Comparison of ENCODE assay signal across 9 cellular contexts in the genomic region with DNA sequence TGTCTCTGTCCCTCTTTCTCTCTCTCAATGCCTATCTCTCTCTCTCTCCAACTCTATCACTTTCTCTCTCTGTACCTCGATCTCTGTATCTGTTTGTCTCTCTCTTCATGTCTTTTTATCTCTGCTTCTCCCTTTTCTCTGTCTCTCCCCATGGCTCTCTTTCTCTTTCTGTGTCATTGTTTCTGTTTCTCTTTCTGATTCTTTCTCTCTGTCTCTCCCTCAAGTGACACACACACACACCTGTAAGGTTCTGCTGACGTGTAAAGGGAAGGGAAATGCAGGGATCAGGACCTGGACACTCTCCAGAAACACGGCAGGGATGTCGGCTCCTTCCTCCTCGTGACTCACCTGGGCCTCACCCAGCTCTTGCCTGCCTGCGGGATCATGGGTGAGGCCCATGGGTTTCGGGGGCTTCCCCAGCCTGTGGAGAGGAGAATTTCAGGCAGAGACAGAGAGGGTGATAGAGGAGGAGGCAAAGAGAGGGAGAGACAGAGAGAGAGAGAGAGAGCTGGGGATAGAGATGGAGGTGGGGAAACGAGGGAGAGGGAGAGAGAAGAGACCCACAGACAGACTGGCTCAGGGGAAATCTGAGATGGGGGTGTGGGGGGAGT. TPM values are rescaled to one million over a fixed set of nuclear protein-coding genes. Genes with fewer than 3 reads are reported as not detected.
A peak's percentile ranks its signal among the peaks of the same experiment; 100 is the strongest.
DNase-seq lines count a peak whose midpoint lies in the region; ATAC-seq and TF ChIP-seq lines count a peak whose summit lies in the region.
"Had no signal": no experiment of that assay in that cellular context is flagged by ENCODE, and none has a peak within 500 bp of the region (broad histone marks: within the 10 kb centered on the region; RNA-seq: fewer than 3 reads in every experiment).

No MANE protein-coding gene starts in this region.

- CTCF ChIA-PET in WTC11 (lab: Charles Lee), result interaction anchor here (0.6 to 0.9 kb wide), 2 partner anchors 110 to 337 kb away, joined by 3 to 4 read pairs; no protein-coding TSS in a partner anchor

- H3K4me3 ChIP-seq in BLaER1 treated with 17β-estradiol and CSF1 and Interleukin-3, amounts not matched to agents 10 nM and 100 nM, result peak overlapping the region in 1 of 10 experiments; percentile 10; a peak in 1 of 20 replicates
- H3K4me3 ChIP-seq in left lung, result no peak overlapping the region
- H3K4me3 ChIP-seq: SK-N-MC had no signal

- H3K27ac Mint-ChIP-seq in WTC11 (peak overlapping the region; percentile 13; the same call in 1 of the 2 replicates), progenitor cell of endocrine pancreas (no peak overlapping the region)

- H3K4me3 Mint-ChIP-seq in WTC11 (no peak overlapping the region), progenitor cell of endocrine pancreas (ENCODE audit: low read depth) (no peak overlapping the region)

- TF ChIP-seq CTCF in WTC11 (IDR thresholded peaks at IDR 0.05), result no peak
- no peak for TF ChIP-seq CTCF in left lung (IDR thresholded peaks at IDR 0.05)
- no peak for TF ChIP-seq CTCF in progenitor cell of endocrine pancreas (IDR thresholded peaks at IDR 0.05; ENCODE audit: unreplicated experiment)

- peak; percentile 62 for DNase-seq in H4 (ENCODE audit: low spot score)
- no peak for DNase-seq in WTC11 (ENCODE audit: low spot score)
- peak; percentile 82 for DNase-seq in left lung
- DNase-seq in activated effector memory CD4-positive, alpha-beta T cell treated with Interleukin-2 at 50 U/mL for 16 hours, result no peak
- DNase-seq in progenitor cell of endocrine pancreas (ENCODE audit: low spot score, unreplicated experiment), result no peak

- no peak for ATAC-seq in WTC11
- ATAC-seq in left lung, result peak; percentile 78
- ATAC-seq in HG03175 (IDR thresholded peaks at IDR 0.05; ENCODE audit: unreplicated experiment), result no peak
- ATAC-seq in HG03439 (IDR thresholded peaks at IDR 0.05; ENCODE audit: unreplicated experiment), result no peak

- H3K36me3 Mint-ChIP-seq in WTC11, result no peaks in the 10 kb centered on the region
- no peaks in the 10 kb centered on the region for H3K36me3 Mint-ChIP-seq in progenitor cell of endocrine pancreas (ENCODE audit: insufficient read depth)

- POLR2A ChIA-PET in WTC11 (lab: Charles Lee), result no interaction called here

- no peaks in the 10 kb centered on the region for H3K36me3 ChIP-seq in BLaER1 treated with 17β-estradiol and CSF1 and Interleukin-3, amounts not matched to agents 10 nM and 100 nM
- H3K36me3 ChIP-seq in left lung, result no peaks in the 10 kb centered on the region

- intact Hi-C loops in left lung (cut with DNase I), result loop anchor here in 1 of 2 donors (10.0 kb wide), 1 partner anchor 59 kb away; no protein-coding TSS in a partner anchor

- H3K27me3 Mint-ChIP-seq in WTC11 (ENCODE audit: low read depth) (peaks cover 10% of the 10 kb centered on the region), progenitor cell of endocrine pancreas (peaks cover 29% of the 10 kb centered on the region)

- peak overlapping the region; percentile 30 to 79 (median 61); a peak in 20 of 22 replicates for H3K9ac ChIP-seq in BLaER1 treated with 17β-estradiol and CSF1 and Interleukin-3, amounts not matched to agents 10 nM and 100 nM

- H3K4me1 Mint-ChIP-seq in WTC11 (peaks cover 18% of the 10 kb centered on the region), progenitor cell of endocrine pancreas (ENCODE audit: low read depth) (peaks cover 9% of the 10 kb centered on the region)

- no peaks in the 10 kb centered on the region for H4K20me1 ChIP-seq in BLaER1 treated with 17β-estradiol and CSF1 and Interleukin-3, amounts not matched to agents 10 nM and 100 nM

- no peaks in the 10 kb centered on the region for H3K9me3 Mint-ChIP-seq in WTC11
- no peaks in the 10 kb centered on the region for H3K9me3 Mint-ChIP-seq in progenitor cell of endocrine pancreas (ENCODE audit: low read depth)

- no peaks in the 10 kb centered on the region for H3K27me3 ChIP-seq in BLaER1 treated with 17β-estradiol and CSF1 and Interleukin-3, amounts not matched to agents 10 nM and 100 nM
- no peaks in the 10 kb centered on the region for H3K27me3 ChIP-seq in left lung

- peak overlapping the region; percentile 33 to 94 (median 84); a peak in 21 of 22 replicates for H3K4me2 ChIP-seq in BLaER1 treated with 17β-estradiol and CSF1 and Interleukin-3, amounts not matched to agents 10 nM and 100 nM

- H3K4me1 ChIP-seq in BLaER1 treated with 17β-estradiol and CSF1 and Interleukin-3, amounts not matched to agents 10 nM and 100 nM, result peaks cover 22 to 69% (median 58%) of the 10 kb centered on the region in 10 experiments
- peaks cover 4 to 52% of the 10 kb centered on the region in 2 donors for H3K4me1 ChIP-seq in left lung

- peak overlapping the region; percentile 61 to 97 (median 87) for H3K27ac ChIP-seq in BLaER1 treated with 17β-estradiol and CSF1 and Interleukin-3, amounts not matched to agents 10 nM and 100 nM
- H3K27ac ChIP-seq in left lung, result peak overlapping the region; percentile 54 to 97
- H3K27ac ChIP-seq: SK-N-MC had no signal

- no peaks in the 10 kb centered on the region for H3K9me3 ChIP-seq in BLaER1 treated with 17β-estradiol and CSF1 and Interleukin-3, amounts not matched to agents 10 nM and 100 nM (replicated peaks in 1 of 11)
- no peaks in the 10 kb centered on the region for H3K9me3 ChIP-seq in left lung

TF ChIP-seq in WTC11, 78 proteins besides CTCF, POLR2A, EP300 and RAD21 (continues in another document):
- TF ChIP-seq FOXK1 (CRISPR knock-in tag; IDR thresholded peaks at IDR 0.05) (no peak), ATF1 (CRISPR knock-in tag; IDR thresholded peaks at IDR 0.05) (no peak), ZNF138 (CRISPR knock-in tag; conservative IDR thresholded peaks at IDR 0.05) (no peak), ZNF671 (CRISPR knock-in tag; IDR thresholded peaks at IDR 0.05) (no peak), ZNF396 (CRISPR knock-in tag; IDR thresholded peaks at IDR 0.05; ENCODE audit: borderline replicate concordance) (no peak), ZNF416 (CRISPR knock-in tag; IDR thresholded peaks at IDR 0.05) (no peak), CREM (CRISPR knock-in tag; IDR thresholded peaks at IDR 0.05) (no peak), FOXJ3 (CRISPR knock-in tag; IDR thresholded peaks at IDR 0.05; ENCODE audit: borderline replicate concordance) (no peak), ETV6 (CRISPR knock-in tag; IDR thresholded peaks at IDR 0.05) (no peak), ATF3 (CRISPR knock-in tag; conservative IDR thresholded peaks at IDR 0.05) (no peak)
- TF ChIP-seq, protein P1, sequence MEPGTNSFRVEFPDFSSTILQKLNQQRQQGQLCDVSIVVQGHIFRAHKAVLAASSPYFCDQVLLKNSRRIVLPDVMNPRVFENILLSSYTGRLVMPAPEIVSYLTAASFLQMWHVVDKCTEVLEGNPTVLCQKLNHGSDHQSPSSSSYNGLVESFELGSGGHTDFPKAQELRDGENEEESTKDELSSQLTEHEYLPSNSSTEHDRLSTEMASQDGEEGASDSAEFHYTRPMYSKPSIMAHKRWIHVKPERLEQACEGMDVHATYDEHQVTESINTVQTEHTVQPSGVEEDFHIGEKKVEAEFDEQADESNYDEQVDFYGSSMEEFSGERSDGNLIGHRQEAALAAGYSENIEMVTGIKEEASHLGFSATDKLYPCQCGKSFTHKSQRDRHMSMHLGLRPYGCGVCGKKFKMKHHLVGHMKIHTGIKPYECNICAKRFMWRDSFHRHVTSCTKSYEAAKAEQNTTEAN (CRISPR knock-in tag; IDR thresholded peaks at IDR 0.05), result no peak
- TF ChIP-seq, protein P2, sequence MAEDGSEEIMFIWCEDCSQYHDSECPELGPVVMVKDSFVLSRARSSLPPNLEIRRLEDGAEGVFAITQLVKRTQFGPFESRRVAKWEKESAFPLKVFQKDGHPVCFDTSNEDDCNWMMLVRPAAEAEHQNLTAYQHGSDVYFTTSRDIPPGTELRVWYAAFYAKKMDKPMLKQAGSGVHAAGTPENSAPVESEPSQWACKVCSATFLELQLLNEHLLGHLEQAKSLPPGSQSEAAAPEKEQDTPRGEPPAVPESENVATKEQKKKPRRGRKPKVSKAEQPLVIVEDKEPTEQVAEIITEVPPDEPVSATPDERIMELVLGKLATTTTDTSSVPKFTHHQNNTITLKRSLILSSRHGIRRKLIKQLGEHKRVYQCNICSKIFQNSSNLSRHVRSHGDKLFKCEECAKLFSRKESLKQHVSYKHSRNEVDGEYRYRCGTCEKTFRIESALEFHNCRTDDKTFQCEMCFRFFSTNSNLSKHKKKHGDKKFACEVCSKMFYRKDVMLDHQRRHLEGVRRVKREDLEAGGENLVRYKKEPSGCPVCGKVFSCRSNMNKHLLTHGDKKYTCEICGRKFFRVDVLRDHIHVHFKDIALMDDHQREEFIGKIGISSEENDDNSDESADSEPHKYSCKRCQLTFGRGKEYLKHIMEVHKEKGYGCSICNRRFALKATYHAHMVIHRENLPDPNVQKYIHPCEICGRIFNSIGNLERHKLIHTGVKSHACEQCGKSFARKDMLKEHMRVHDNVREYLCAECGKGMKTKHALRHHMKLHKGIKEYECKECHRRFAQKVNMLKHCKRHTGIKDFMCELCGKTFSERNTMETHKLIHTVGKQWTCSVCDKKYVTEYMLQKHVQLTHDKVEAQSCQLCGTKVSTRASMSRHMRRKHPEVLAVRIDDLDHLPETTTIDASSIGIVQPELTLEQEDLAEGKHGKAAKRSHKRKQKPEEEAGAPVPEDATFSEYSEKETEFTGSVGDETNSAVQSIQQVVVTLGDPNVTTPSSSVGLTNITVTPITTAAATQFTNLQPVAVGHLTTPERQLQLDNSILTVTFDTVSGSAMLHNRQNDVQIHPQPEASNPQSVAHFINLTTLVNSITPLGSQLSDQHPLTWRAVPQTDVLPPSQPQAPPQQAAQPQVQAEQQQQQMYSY (CRISPR knock-in tag; IDR thresholded peaks at IDR 0.05), result no peak

RNA-seq across cellular contexts. Expression of gene PLAUR, which starts 5.4 kb away (rescaled TPM):
- total RNA-seq in H4 (2014; rRNA removed; shearing (Covaris generic)), result 41.3 and 53.7 TPM in 2 replicates
- total RNA-seq in WTC11 (2021), result 10.5 to 14.4 TPM (median 13.5 TPM) in 3 replicates
- 100 to 1,000 TPM in 1 of 2 donors, 10 to 100 TPM in 1; 76.5 to 119 TPM for total RNA-seq in left lung
- total RNA-seq in progenitor cell of endocrine pancreas, result 10.5 and 12.5 TPM in 2 replicates

RNA-seq across cellular contexts. Expression of gene CADM4, which starts 35.7 kb away (rescaled TPM):
- total RNA-seq in H4 (2014; rRNA removed; shearing (Covaris generic)), result 2.2 and 5.4 TPM in 2 replicates
- total RNA-seq in WTC11 (2021) (12.2 to 13.3 TPM (median 12.4 TPM) in 3 replicates), left lung (10 to 100 TPM in 1 of 2 donors, 1 to 10 TPM in 1; 4.7 to 12.1 TPM), progenitor cell of endocrine pancreas (60.9 and 71.6 TPM in 2 replicates)

RNA-seq across cellular contexts. Expression of gene IRGC, which starts 40.5 kb away (rescaled TPM):
- not detected in 2 replicates for total RNA-seq in H4 (2014; rRNA removed; shearing (Covaris generic))
- total RNA-seq in WTC11 (2021) (not detected in 3 replicates), left lung (not detected), progenitor cell of endocrine pancreas (not detected in 2 replicates)

RNA-seq across cellular contexts. Expression of gene ZNF428, which starts 55.9 kb away (rescaled TPM):
- 20.4 and 34.2 TPM in 2 replicates for total RNA-seq in H4 (2014; rRNA removed; shearing (Covaris generic))
- total RNA-seq in WTC11 (2021) (19.2 to 20.1 TPM (median 20.0 TPM) in 3 replicates), left lung (10 to 100 TPM; 24.7 to 41.5 TPM), progenitor cell of endocrine pancreas (87.5 and 88.9 TPM in 2 replicates)

Comparison
In these comparisons a context has a peak if more than half of its experiments do, and no peak if none do; other contexts are left out.
1. DNase-seq: peak in H4 (single experiment) and left lung (2 of 2); none in WTC11 (single experiment), activated effector memory CD4-positive, alpha-beta T cell treated with Interleukin-2 at 50 U/mL for 16 hours (single experiment) and progenitor cell of endocrine pancreas (single experiment).